In genomic region chr11:4094348-4095291, GRCh38 we compare ENCODE assay signal across 8 cellular contexts. TPM values are rescaled to one million over a fixed set of nuclear protein-coding genes. Genes with fewer than 3 reads are reported as not detected.
A peak's percentile ranks its signal among the peaks of the same experiment; 100 is the strongest.
DNase-seq lines count a peak whose midpoint lies in the region; TF ChIP-seq lines count a peak whose summit lies in the region.

Gene RRM1, plus strand, starts transcription at chr11:4094799. Its CDS starts 214 bp downstream, at chr11:4095013.

- no peak within 1 kb of the TSS for H4K91ac ChIP-seq in H9 (ENCODE audit: insufficient read length, low read depth, low read length)

- H3K27me3 ChIP-seq in H9 (ENCODE audit: insufficient read depth, low read length) (no peaks in the 10 kb centered on the region), MG63 (no peaks in the 10 kb centered on the region)

- H2AFZ ChIP-seq in H9 (ENCODE audit: low read length), result no peak within 1 kb of the TSS

- WGBS in H9 (ENCODE audit: extremely low coverage, insufficient read length, low lambda C conversion rate), result no CpG with 5 or more reads among the region's 74 CpGs

- H3K4me3 Mint-ChIP-seq in H9, result peak within 1 kb of the TSS; percentile 95 to 96
- peak within 1 kb of the TSS; percentile 97 for H3K4me3 Mint-ChIP-seq in nephron
- peak within 1 kb of the TSS; percentile 99 for H3K4me3 Mint-ChIP-seq in stimulated activated naive CD8-positive, alpha-beta T cell treated with anti-CD3 and anti-CD28 coated beads, Interleukin-15, Interleukin-2, amounts not matched to agents 100 ng/mL and 50 ng/mL, for 24 hours

- peak within 1 kb of the TSS; percentile 75 for H3K4me3 ChIP-seq in MG63
- H3K4me3 ChIP-seq in fibroblast of the aortic adventitia (ENCODE audit: low read depth, low read length), result peak within 1 kb of the TSS; percentile 94

- H3K14ac ChIP-seq in H9 (ENCODE audit: insufficient read depth, low read length), result peak within 1 kb of the TSS; percentile 95; the same call in 1 of the 2 replicates

- peak within 1 kb of the TSS; percentile 80 for H3K27ac ChIP-seq in H9 (ENCODE audit: insufficient read length, low read depth, low read length)

- H3K56ac ChIP-seq in H9 (ENCODE audit: insufficient read length, low read depth, low read length), result no peak within 1 kb of the TSS

- DNase-seq in ELR (ENCODE audit: low read depth), result peak; percentile 97
- DNase-seq in H9, result peak; percentile 99
- DNase-seq in MG63, result peak; percentile 90
- DNase-seq in SHP77 treated with DMSO at 0.1 percent for 48 hours (lab: John Stamatoyannopoulos, UW), result peak; percentile 95
- DNase-seq in activated effector memory CD4-positive, alpha-beta T cell treated with anti-CD3 and anti-CD28 coated beads, Interleukin-2, amount 50 U/mL, for 16 hours, result peak; percentile 97
- peak; percentile 95 for DNase-seq in fibroblast of the aortic adventitia (ENCODE audit: low read depth)

- no peaks in the 10 kb centered on the region for H3K9me3 ChIP-seq in H9 (ENCODE audit: control insufficient read depth, low read depth, low read length)
- no peaks in the 10 kb centered on the region for H3K9me3 ChIP-seq in MG63

- H4K5ac ChIP-seq in H9 (ENCODE audit: insufficient read length, low read depth, low read length), result no peak within 1 kb of the TSS

- H2BK15ac ChIP-seq in H9 (ENCODE audit: low read depth, low read length), result no peak within 1 kb of the TSS

- peak within 1 kb of the TSS; percentile 92 for H3K9ac ChIP-seq in H9 (ENCODE audit: extremely low read depth, insufficient read length, low read length)

- TF ChIP-seq CTCF in H9 (conservative IDR thresholded peaks at IDR 0.05), result no peak
- TF ChIP-seq CTCF in fibroblast of the aortic adventitia (IDR thresholded peaks at IDR 0.05; ENCODE audit: insufficient read depth, low read length), result no peak
- TF ChIP-seq CTCF in nephron (IDR thresholded peaks at IDR 0.05; ENCODE audit: unreplicated experiment in 3 of 3), result no peak

- H3T11ph ChIP-seq in H9 (ENCODE audit: low read length), result no peak within 1 kb of the TSS

- H3K23me2 ChIP-seq in H9 (ENCODE audit: insufficient read length, low read depth, low read length, poor library complexity, severe bottlenecking), result peaks cover 9% of the 10 kb centered on the region

- H2BK120ac ChIP-seq in H9 (ENCODE audit: low read depth, low read length, poor library complexity, severe bottlenecking), result no peak within 1 kb of the TSS

- H4K8ac ChIP-seq in H9 (replicated peaks; ENCODE audit: insufficient read length, low read depth, low read length), result no peak within 1 kb of the TSS

- no peaks in the 10 kb centered on the region; the same call in 1 of the 2 replicates for H3K4me1 ChIP-seq in H9 (ENCODE audit: insufficient read depth, low read length)

- H3K9me3 Mint-ChIP-seq in H9 (no peaks in the 10 kb centered on the region), nephron (no peaks in the 10 kb centered on the region)
- no peaks in the 10 kb centered on the region for H3K9me3 Mint-ChIP-seq in stimulated activated naive CD8-positive, alpha-beta T cell treated with anti-CD3 and anti-CD28 coated beads, Interleukin-15, Interleukin-2, amounts not matched to agents 100 ng/mL and 50 ng/mL, for 24 hours

- H3K4me1 Mint-ChIP-seq in H9 (peaks cover 16 to 18% of the 10 kb centered on the region in 2 experiments), nephron (peaks cover 32% of the 10 kb centered on the region)
- H3K4me1 Mint-ChIP-seq in stimulated activated naive CD8-positive, alpha-beta T cell treated with anti-CD3 and anti-CD28 coated beads, Interleukin-15, Interleukin-2, amounts not matched to agents 100 ng/mL and 50 ng/mL, for 24 hours (ENCODE audit: low read depth), result peaks cover 77% of the 10 kb centered on the region

- H3K4ac ChIP-seq in H9 (ENCODE audit: low read depth, low read length), result no peak within 1 kb of the TSS

- H3K27ac Mint-ChIP-seq in H9 (peak within 1 kb of the TSS; percentile 94 to 98 (median 98)), nephron (peak within 1 kb of the TSS; percentile 94 to 96 (median 95))
- H3K27ac Mint-ChIP-seq in stimulated activated naive CD8-positive, alpha-beta T cell treated with anti-CD3 and anti-CD28 coated beads, Interleukin-15, Interleukin-2, amounts not matched to agents 100 ng/mL and 50 ng/mL, for 24 hours, result peak within 1 kb of the TSS; percentile 97

- H3K36me3 Mint-ChIP-seq in H9 (ENCODE audit: insufficient read depth in 1 of 3, low read depth in 3 of 3) (peaks cover 0 to 17% (median 3%) of the 10 kb centered on the region in 3 experiments; a peak in 3 of 7 replicates), nephron (ENCODE audit: low read depth) (peaks cover 4% of the 10 kb centered on the region)
- H3K36me3 Mint-ChIP-seq in stimulated activated naive CD8-positive, alpha-beta T cell treated with anti-CD3 and anti-CD28 coated beads, Interleukin-15, Interleukin-2, amounts not matched to agents 100 ng/mL and 50 ng/mL, for 24 hours (ENCODE audit: low read depth), result peaks cover 44% of the 10 kb centered on the region

- no peak within 1 kb of the TSS for H2BK20ac ChIP-seq in H9 (ENCODE audit: low read depth, low read length, poor library complexity, severe bottlenecking)

- peak within 1 kb of the TSS; percentile 99 for H3K4me2 ChIP-seq in H9 (ENCODE audit: insufficient read depth, insufficient read length, low read length)

- H2BK5ac ChIP-seq in H9 (ENCODE audit: insufficient read length, low read length), result no peak within 1 kb of the TSS

- no peaks in the 10 kb centered on the region for H3K27me3 Mint-ChIP-seq in H9 (ENCODE audit: low read depth)
- no peaks in the 10 kb centered on the region for H3K27me3 Mint-ChIP-seq in nephron (ENCODE audit: low read depth)
- H3K27me3 Mint-ChIP-seq in stimulated activated naive CD8-positive, alpha-beta T cell treated with anti-CD3 and anti-CD28 coated beads, Interleukin-15, Interleukin-2, amounts not matched to agents 100 ng/mL and 50 ng/mL, for 24 hours, result no peaks in the 10 kb centered on the region

- no peaks in the 10 kb centered on the region for H4K20me1 ChIP-seq in H9 (ENCODE audit: control insufficient read depth, insufficient read depth, insufficient read length)

- H2BK12ac ChIP-seq in H9 (ENCODE audit: insufficient read length, low read depth, low read length), result no peak within 1 kb of the TSS

- no peaks in the 10 kb centered on the region; the same call in 1 of the 2 replicates for H3K79me2 ChIP-seq in H9 (ENCODE audit: insufficient read depth, low read length)

- peak within 1 kb of the TSS; percentile 87 for H3K18ac ChIP-seq in H9 (ENCODE audit: insufficient read length, low read depth, low read length)

- H3K36me3 ChIP-seq in MG63, result no peaks in the 10 kb centered on the region; the same call in none of the 2 replicates

- peaks cover 2% of the 10 kb centered on the region for H3K79me1 ChIP-seq in H9 (ENCODE audit: insufficient read depth, low read depth, low read length, poor library complexity, severe bottlenecking)

- H3K23ac ChIP-seq in H9 (ENCODE audit: insufficient read length, low read depth, low read length), result no peak within 1 kb of the TSS

- H2AK5ac ChIP-seq in H9 (ENCODE audit: insufficient read length, low read length), result no peak within 1 kb of the TSS

RNA-seq across cellular contexts. Expression of gene RRM1, which starts in this region (rescaled TPM):
- total RNA-seq in H9 (2021) (132 and 138 TPM in 2 replicates), fibroblast of the aortic adventitia (ENCODE audit: low replicate concordance) (71.1 and 158 TPM in 2 replicates)
- 84.1 and 87.5 TPM in 2 replicates for total RNA-seq in MG63 (2014; rRNA removed; shearing (Covaris generic); ENCODE audit: low replicate concordance)

Comparison
In these comparisons a context has a peak if more than half of its experiments do, and no peak if none do; other contexts are left out.
1. Peak in every context shown above with its lines: DNase-seq, H3K4me3 ChIP-seq and H3K27ac ChIP-seq.